9 cellular contexts compared by ENCODE assay signal in genomic region chr3:117619805-117620204, GRCh38.
"Had no signal": no experiment of that assay in that cellular context is flagged by ENCODE, and none has a peak within 500 bp of the region (broad histone marks: within the 10 kb centered on the region; RNA-seq: fewer than 3 reads in every experiment).

No MANE protein-coding gene starts in this region.

- H2AFZ ChIP-seq: GM23248 had no signal

- H3K4me3 ChIP-seq: GM23248, HAP-1, K562 had no signal

- FAIRE-seq: HepG2, K562 had no signal

- H3K4me1 ChIP-seq: HAP-1 had no signal

- H3K36me3 ChIP-seq: HAP-1 had no signal

- H3K27ac ChIP-seq: GM23248, HL-60 had no signal

- H3K9ac ChIP-seq: GM23248 had no signal

- H3K4me3 Mint-ChIP-seq: HFFc6 had no signal

- H3K27ac Mint-ChIP-seq: HFFc6 had no signal

- DNase-seq: GM23248, GOT3, H7, HFFc6 had no signal

- H3K9me3 ChIP-seq: HAP-1 had no signal

- ATAC-seq: HCT116, HepG2, K562 had no signal

- H3K9me3 Mint-ChIP-seq: HFFc6 had no signal
